27 cellular contexts compared by ENCODE assay signal in the genomic region with DNA sequence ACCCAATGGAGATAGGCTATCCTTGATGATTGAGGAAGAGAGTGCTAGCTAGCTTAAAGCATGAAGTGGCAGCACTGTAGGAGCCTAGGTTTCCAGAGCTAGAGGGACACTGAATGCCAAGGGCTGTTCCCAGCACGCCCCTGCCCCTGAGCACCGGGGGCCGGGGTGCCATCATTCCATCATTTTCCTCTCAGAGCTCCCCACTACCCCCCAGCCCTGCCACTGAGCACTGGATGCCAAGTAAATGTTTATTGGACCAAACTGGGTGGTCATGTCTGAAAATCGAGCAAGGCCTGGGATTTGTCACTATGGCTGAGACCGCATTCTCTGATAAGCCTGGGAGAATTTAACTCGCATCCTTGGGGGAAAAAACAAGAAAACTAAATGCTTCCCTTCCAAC.
"Had no signal": no experiment of that assay in that cellular context is flagged by ENCODE, and none has a peak within 500 bp of the region (broad histone marks: within the 10 kb centered on the region; RNA-seq: fewer than 3 reads in every experiment).

No MANE protein-coding gene starts in this region.

- H3K36me3 ChIP-seq: neutrophil, ovary, transverse colon, uterus had no signal

- H3K4me3 ChIP-seq: ovary, psoas muscle, skin epidermis, suprapubic skin, testis, tibial artery, transverse colon, upper lobe of right lung, uterus had no signal

- DNase-seq: naive thymus-derived CD4-positive, alpha-beta T cell; natural killer cell; nucleus accumbens; ovary; psoas muscle; right cardiac atrium; stimulated activated CD4-positive, alpha-beta T cell treated with anti-CD3 and anti-CD28 coated beads, Interleukin-1b, Interleukin-23, amount 100 ng/mL, for 48 hours; stimulated activated CD4-positive, alpha-beta T cell treated with anti-CD3 and anti-CD28 coated beads, Interleukin-4, amount 100 ng/mL, for 1 hour; stimulated activated CD4-positive, alpha-beta T cell treated with anti-CD3 and anti-CD28 coated beads, Interleukin-4, amount 100 ng/mL, for 4 hours; stimulated activated CD8-positive, alpha-beta memory T cell treated with anti-CD3 and anti-CD28 coated beads, Interleukin-4, amount 100 ng/mL, for 48 hours; stimulated activated naive CD4-positive, alpha-beta T cell; stimulated activated naive CD8-positive, alpha-beta T cell treated with anti-CD3 and anti-CD28 coated beads, Interleukin-15, amount 100 ng/mL, for 72 hours; stimulated activated naive CD8-positive, alpha-beta T cell treated with anti-CD3 and anti-CD28 coated beads, Interleukin-15, Interleukin-2, amounts not matched to agents 100 U/mL and 50 U/mL, for 24 hours; substantia nigra; testis; tibial artery; transverse colon; upper lobe of right lung; uterus had no signal

- H3K9me3 Mint-ChIP-seq: natural killer cell; nephron; stimulated activated memory B cell treated with anti-CD40 and anti-IgM and Interleukin-4, amounts not matched to agents 10 μg/mL and 1 μg/mL and 100 μg/mL, for 72 hours; stimulated activated naive CD8-positive, alpha-beta T cell treated with anti-CD3 and anti-CD28 coated beads, Interleukin-15, amount 100 ng/mL, for 72 hours; type B pancreatic cell had no signal

- H3K27ac Mint-ChIP-seq: naive thymus-derived CD4-positive, alpha-beta T cell; natural killer cell; nephron; stimulated activated memory B cell treated with anti-CD40 and anti-IgM and Interleukin-4, amounts not matched to agents 10 μg/mL and 1 μg/mL and 100 μg/mL, for 72 hours; type B pancreatic cell had no signal

- H3K36me3 Mint-ChIP-seq: natural killer cell; stimulated activated memory B cell treated with anti-CD40 and anti-IgM and Interleukin-4, amounts not matched to agents 10 μg/mL and 1 μg/mL and 100 μg/mL, for 72 hours had no signal

- H3K4me1 ChIP-seq: parathyroid adenoma, suprapubic skin, testis, tibial artery, upper lobe of right lung, uterus had no signal

- H3K4me1 Mint-ChIP-seq: natural killer cell; nephron; stimulated activated memory B cell treated with anti-CD40 and anti-IgM and Interleukin-4, amounts not matched to agents 10 μg/mL and 1 μg/mL and 100 μg/mL, for 72 hours; stimulated activated naive CD8-positive, alpha-beta T cell treated with anti-CD3 and anti-CD28 coated beads, Interleukin-15, amount 100 ng/mL, for 72 hours had no signal

- H3K9ac ChIP-seq: parathyroid adenoma had no signal

- H3K4me3 Mint-ChIP-seq: naive thymus-derived CD4-positive, alpha-beta T cell; natural killer cell; nephron; stimulated activated memory B cell treated with anti-CD40 and anti-IgM and Interleukin-4, amounts not matched to agents 10 μg/mL and 1 μg/mL and 100 μg/mL, for 72 hours; stimulated activated naive CD8-positive, alpha-beta T cell treated with anti-CD3 and anti-CD28 coated beads, Interleukin-15, amount 100 ng/mL, for 72 hours; type B pancreatic cell had no signal

- H3K27me3 ChIP-seq: neutrophil, ovary, suprapubic skin, testis, tibial artery, transverse colon, upper lobe of right lung, uterus had no signal

- H3K9me3 ChIP-seq: neutrophil, ovary, psoas muscle, suprapubic skin, testis, tibial artery, transverse colon, upper lobe of right lung, uterus had no signal

- H3K27me3 Mint-ChIP-seq: type B pancreatic cell had no signal

- ATAC-seq: naive thymus-derived CD4-positive, alpha-beta T cell; natural killer cell; psoas muscle; right cardiac atrium; sciatic nerve; stimulated activated memory B cell treated with anti-CD40 and anti-IgM and Interleukin-4, amounts not matched to agents 10 μg/mL and 1 μg/mL and 100 μg/mL, for 72 hours; stimulated activated naive CD8-positive, alpha-beta T cell treated with anti-CD3 and anti-CD28 coated beads, Interleukin-15, amount 100 ng/mL, for 72 hours; stimulated activated naive CD8-positive, alpha-beta T cell treated with anti-CD3 and anti-CD28 coated beads, Interleukin-15, Interleukin-2, amounts not matched to agents 100 U/mL and 50 U/mL, for 24 hours; upper lobe of right lung had no signal

- H3K27ac ChIP-seq: neutrophil, ovary, parathyroid adenoma, psoas muscle, skin epidermis, suprapubic skin, testis, tibial artery, transverse colon, upper lobe of right lung, uterus had no signal

- H2AFZ ChIP-seq: parathyroid adenoma had no signal

- H3K79me2 ChIP-seq: parathyroid adenoma had no signal
